22 cellular contexts compared by ENCODE assay signal in genomic region chr3:74009961-74010859, GRCh38.
"Had no signal": no experiment of that assay in that cellular context is flagged by ENCODE, and none has a peak within 500 bp of the region (broad histone marks: within the 10 kb centered on the region; RNA-seq: fewer than 3 reads in every experiment).

No MANE protein-coding gene starts in this region.

- H3K27ac ChIP-seq: colonic mucosa, dorsolateral prefrontal cortex, epithelial cell of prostate, gastroesophageal sphincter, lower lobe of right lung, tibial nerve had no signal

- H3K27me3 ChIP-seq: colonic mucosa, dorsolateral prefrontal cortex, gastroesophageal sphincter, tibial nerve had no signal

- H3K9me3 ChIP-seq: colonic mucosa, gastroesophageal sphincter, lower lobe of right lung, mucosa of descending colon, tibial nerve had no signal

- H3K4me3 ChIP-seq: colonic mucosa, dorsolateral prefrontal cortex, gastroesophageal sphincter, lower lobe of right lung, mucosa of descending colon, tibial nerve had no signal

- DNase-seq: activated B cell treated with CpG ODN at 0.5 μM for 24 hours; activated CD4-positive, alpha-beta T cell treated with anti-CD3 and anti-CD28 coated beads for 36 hours; activated CD4-positive, alpha-beta T cell treated with anti-CD3 and anti-CD28 coated beads, Interleukin-2, amount 50 U/mL, for 4 hours; activated CD8-positive, alpha-beta memory T cell treated with anti-CD3 and anti-CD28 coated beads, Interleukin-2, amount 50 U/mL, for 48 hours; activated naive CD4-positive, alpha-beta T cell treated with Interleukin-2 at 50 U/mL for 16 hours; activated naive CD8-positive, alpha-beta T cell treated with anti-CD3 and anti-CD28 coated beads for 36 hours; activated T-cell treated with anti-CD3 and anti-CD28 coated beads, Interleukin-2, amount 50 U/mL, for 48 hours; colonic mucosa; dorsolateral prefrontal cortex; head of caudate nucleus; hypothalamus; immature natural killer cell; lower lobe of right lung; mesendoderm; mucosa of descending colon; small intestine; stimulated activated CD4-positive, alpha-beta T cell treated with anti-CD3 and anti-CD28 coated beads, Interleukin-2, amount 100 ng/mL, for 24 hours; stimulated activated naive CD8-positive, alpha-beta T cell treated with anti-CD3 and anti-CD28 coated beads, Interleukin-15, amount 100 ng/mL, for 72 hours; T1000 had no signal

- H3K4me1 ChIP-seq: colonic mucosa, gastroesophageal sphincter, lower lobe of right lung, tibial nerve had no signal

- H3K36me3 ChIP-seq: colonic mucosa, gastroesophageal sphincter, lower lobe of right lung, tibial nerve had no signal
